Comparison of ENCODE assay signal across 9 cellular contexts in the genomic region with DNA sequence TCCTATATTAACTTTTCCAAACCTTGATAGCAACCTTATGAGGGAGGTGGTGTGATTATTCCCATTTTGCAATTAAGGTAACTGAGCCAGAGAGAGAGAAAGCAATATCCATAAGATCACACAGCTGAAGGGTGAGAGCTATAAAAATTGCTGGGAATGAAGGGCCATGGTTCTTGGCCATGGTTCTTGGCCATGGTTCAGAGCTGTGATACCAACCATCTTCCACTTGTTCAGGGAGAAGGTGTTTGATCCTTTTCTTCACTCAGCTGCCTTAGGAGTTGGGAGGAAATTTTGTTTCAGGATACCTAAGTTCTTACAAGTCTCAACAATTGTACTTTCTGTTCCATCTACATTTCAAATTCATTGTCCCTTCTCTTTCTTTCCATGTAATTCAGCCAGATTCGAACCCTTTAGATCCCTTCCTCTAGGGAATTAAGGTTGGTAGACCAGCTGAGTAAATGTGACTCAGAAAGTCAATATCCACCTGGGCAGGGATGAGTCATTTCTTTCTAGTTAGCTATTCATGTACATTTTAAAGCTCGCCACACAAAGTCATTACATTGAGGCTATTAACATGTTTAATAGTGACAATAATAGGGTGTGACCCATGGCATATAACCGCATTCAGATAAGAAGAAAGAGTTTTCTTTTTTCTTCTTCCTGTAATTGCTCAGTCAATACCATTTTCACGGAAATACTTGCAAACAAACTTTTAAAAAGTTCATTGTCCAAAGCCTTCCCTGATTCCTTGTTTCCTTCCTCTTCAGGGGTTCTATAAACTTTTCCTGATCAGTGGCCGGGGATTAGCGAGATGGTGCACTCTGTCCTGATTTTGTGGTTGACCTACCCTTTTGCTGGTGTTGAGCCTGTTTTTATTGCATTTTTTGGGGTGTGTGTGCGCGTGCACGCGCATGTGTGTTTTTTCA.
DNase-seq lines count a peak whose midpoint lies in the region; ATAC-seq and TF ChIP-seq lines count a peak whose summit lies in the region.
"Had no signal": no experiment of that assay in that cellular context is flagged by ENCODE, and none has a peak within 500 bp of the region (broad histone marks: within the 10 kb centered on the region; RNA-seq: fewer than 3 reads in every experiment).

No MANE protein-coding gene starts in this region.

- CTCF ChIA-PET in CD8-positive, alpha-beta memory T cell (lab: Charles Lee), result interaction anchor here (0.6 kb wide), 1 partner anchor 448 kb away, joined by 3 read pairs; no protein-coding TSS in a partner anchor

- no peaks in the 10 kb centered on the region for H3K9me3 ChIP-seq in CD8-positive, alpha-beta memory T cell (ENCODE audit: low read length)
- H3K9me3 ChIP-seq in RWPE2 (ENCODE audit: severe bottlenecking), result no peaks in the 10 kb centered on the region

- H3K9me3 Mint-ChIP-seq in CD8-positive, alpha-beta memory T cell, result peaks cover 0 to 6% (median 3%) of the 10 kb centered on the region in 5 donors
- peaks cover 4% of the 10 kb centered on the region for H3K9me3 Mint-ChIP-seq in activated T-helper 2 cell treated with anti-CD3 and anti-CD28 coated beads, Interferon-gamma antibody, Interleukin-2, Interleukin-4, amounts not matched to agents 10 μg/mL and 5 μg/mL and 100 μg/mL, durations not matched to agents 14 hours and 24 hours and 36 hours

- TF ChIP-seq CTCF in RWPE2 (IDR thresholded peaks at IDR 0.05; ENCODE audit: poor library complexity, severe bottlenecking), result no peak

- peaks cover 1 to 8% (median 5%) of the 10 kb centered on the region in 3 donors for H3K36me3 Mint-ChIP-seq in CD8-positive, alpha-beta memory T cell
- no peaks in the 10 kb centered on the region for H3K36me3 Mint-ChIP-seq in activated T-helper 2 cell treated with anti-CD3 and anti-CD28 coated beads, Interferon-gamma antibody, Interleukin-2, Interleukin-4, amounts not matched to agents 10 μg/mL and 5 μg/mL and 100 μg/mL, durations not matched to agents 14 hours and 24 hours and 36 hours (ENCODE audit: low read depth)

- peak in 1 of 5 donors; percentile 5 for DNase-seq in CD8-positive, alpha-beta memory T cell
- DNase-seq in HCEC 1CT (peak; percentile 47), RWPE2 (ENCODE audit: low spot score) (no peak), left lobe of liver (ENCODE audit: low spot score) (no peak), superior temporal gyrus (ENCODE audit: extremely low spot score) (no peak), hepatic stellate cell (ENCODE audit: low spot score) (no peak)
- no peak for DNase-seq in activated T-helper 2 cell treated with anti-CD3 and anti-CD28 coated beads, Interferon-gamma antibody, Interleukin-2, Interleukin-4, amounts not matched to agents 10 μg/mL and 5 μg/mL and 100 μg/mL, durations not matched to agents 14 hours and 24 hours and 36 hours (ENCODE audit: low spot score)
- no peak for DNase-seq in activated effector memory CD4-positive, alpha-beta T cell treated with Interleukin-2 at 50 U/mL for 16 hours

- no peaks in the 10 kb centered on the region for H3K27me3 ChIP-seq in CD8-positive, alpha-beta memory T cell (ENCODE audit: insufficient read depth, low read length, poor library complexity, severe bottlenecking)
- H3K27me3 ChIP-seq in RWPE2 (ENCODE audit: insufficient read depth, poor library complexity, severe bottlenecking), result no peaks in the 10 kb centered on the region

- no peak overlapping the region for H3K27ac ChIP-seq in CD8-positive, alpha-beta memory T cell (ENCODE audit: low read depth, low read length)
- peak overlapping the region; percentile 99 for H3K27ac ChIP-seq in RWPE2 (ENCODE audit: poor library complexity, severe bottlenecking)

- peak overlapping the region in 7 of 8 donors; percentile 14 to 76 (median 66) for H3K27ac Mint-ChIP-seq in CD8-positive, alpha-beta memory T cell
- no peak overlapping the region for H3K27ac Mint-ChIP-seq in activated T-helper 2 cell treated with anti-CD3 and anti-CD28 coated beads, Interferon-gamma antibody, Interleukin-2, Interleukin-4, amounts not matched to agents 10 μg/mL and 5 μg/mL and 100 μg/mL, durations not matched to agents 14 hours and 24 hours and 36 hours

- POLR2A ChIA-PET in CD8-positive, alpha-beta memory T cell (lab: Charles Lee), result no interaction called here

- H3K27me3 Mint-ChIP-seq in CD8-positive, alpha-beta memory T cell, result peaks cover 0 to 4% of the 10 kb centered on the region in 2 donors
- peaks cover 4% of the 10 kb centered on the region for H3K27me3 Mint-ChIP-seq in activated T-helper 2 cell treated with anti-CD3 and anti-CD28 coated beads, Interferon-gamma antibody, Interleukin-2, Interleukin-4, amounts not matched to agents 10 μg/mL and 5 μg/mL and 100 μg/mL, durations not matched to agents 14 hours and 24 hours and 36 hours (ENCODE audit: low read depth)
- H3K27me3 Mint-ChIP-seq: naive B cell had no signal

- ATAC-seq in RWPE2 (ENCODE audit: low read depth) (peak; percentile 87), left lobe of liver (peak; percentile 10)

- peaks cover 4% of the 10 kb centered on the region for H3K4me1 ChIP-seq in CD8-positive, alpha-beta memory T cell (ENCODE audit: insufficient read depth, low read length)
- H3K4me1 ChIP-seq in RWPE2 (ENCODE audit: insufficient read depth, poor library complexity, severe bottlenecking), result peaks cover 34% of the 10 kb centered on the region

- H3K4me3 ChIP-seq in CD8-positive, alpha-beta memory T cell (ENCODE audit: low read length), result no peak overlapping the region
- no peak overlapping the region for H3K4me3 ChIP-seq in RWPE2 (ENCODE audit: severe bottlenecking)

- intact Hi-C loops in activated T-helper 2 cell treated with anti-CD3 and anti-CD28 coated beads, Interferon-gamma antibody, Interleukin-2, Interleukin-4, amounts not matched to agents 10 μg/mL and 5 μg/mL and 100 μg/mL, durations not matched to agents 14 hours and 24 hours and 36 hours (cut with micrococcal nuclease), result no loop called here

- peaks cover 22 to 36% (median 23%) of the 10 kb centered on the region in 3 donors for H3K4me1 Mint-ChIP-seq in CD8-positive, alpha-beta memory T cell
- H3K4me1 Mint-ChIP-seq in activated T-helper 2 cell treated with anti-CD3 and anti-CD28 coated beads, Interferon-gamma antibody, Interleukin-2, Interleukin-4, amounts not matched to agents 10 μg/mL and 5 μg/mL and 100 μg/mL, durations not matched to agents 14 hours and 24 hours and 36 hours (ENCODE audit: low read depth), result peaks cover 16% of the 10 kb centered on the region

- peak overlapping the region in 6 of 7 donors; percentile 53 to 76 (median 70) for H3K4me3 Mint-ChIP-seq in CD8-positive, alpha-beta memory T cell
- H3K4me3 Mint-ChIP-seq in activated T-helper 2 cell treated with anti-CD3 and anti-CD28 coated beads, Interferon-gamma antibody, Interleukin-2, Interleukin-4, amounts not matched to agents 10 μg/mL and 5 μg/mL and 100 μg/mL, durations not matched to agents 14 hours and 24 hours and 36 hours (ENCODE audit: low read depth), result no peak overlapping the region

- H3K36me3 ChIP-seq in CD8-positive, alpha-beta memory T cell (ENCODE audit: insufficient read depth, low read length), result no peaks in the 10 kb centered on the region
- no peaks in the 10 kb centered on the region; the same call in 1 of the 2 replicates for H3K36me3 ChIP-seq in RWPE2 (ENCODE audit: low read depth)
